ENCODE assay signal across 8 cellular contexts in the genomic region with DNA sequence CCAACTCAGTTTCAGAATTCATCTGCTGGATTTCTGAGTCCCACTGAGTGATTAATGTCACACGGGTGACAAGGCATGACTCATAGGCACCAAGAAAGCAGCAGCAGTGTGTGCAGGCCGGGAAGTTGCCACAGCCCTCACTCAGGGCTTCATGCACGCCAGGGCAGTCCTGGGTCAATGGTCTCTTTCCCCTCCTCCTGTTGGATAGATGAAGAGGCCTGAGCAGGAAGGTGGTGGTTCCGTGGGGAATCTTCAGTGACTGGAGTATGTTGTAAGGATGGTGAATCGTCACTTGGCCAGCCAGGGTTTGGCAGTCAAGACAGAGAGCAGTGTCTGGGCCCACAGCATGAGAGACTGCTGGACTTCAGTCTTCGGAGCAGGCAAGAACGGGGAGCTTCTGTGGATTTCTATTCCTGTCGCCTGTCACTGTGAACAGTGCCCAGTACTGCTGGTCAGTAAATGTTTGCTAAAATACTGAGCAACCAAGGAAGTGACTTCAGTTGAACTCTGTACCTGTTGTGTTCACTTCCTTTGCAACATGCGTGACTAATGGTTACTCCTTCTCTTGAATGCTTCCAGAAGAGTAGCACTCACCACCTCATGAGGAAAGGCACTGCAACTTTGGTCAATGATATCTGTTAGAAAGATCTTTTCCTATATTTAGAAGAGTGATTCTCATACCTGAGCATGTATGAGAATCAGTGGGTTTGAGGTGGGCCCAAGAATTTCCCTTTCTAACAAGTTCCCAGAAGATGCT.
DNase-seq lines count a peak whose midpoint lies in the region; ATAC-seq and TF ChIP-seq lines count a peak whose summit lies in the region.

No MANE protein-coding gene starts in this region.

- peak overlapping the region; percentile 35 for H3K4me3 Mint-ChIP-seq in activated T-helper 1 cell treated with anti-CD3 and anti-CD28 coated beads, Interleukin-12 subunit alpha, Interleukin-12 subunit beta, Interleukin-2, Interleukin-4 antibody, amounts not matched to agents 30 ng/mL and 10 ng/mL and 1 ng/mL, durations not matched to agents 14 hours and 24 hours and 36 hours

- no peaks in the 10 kb centered on the region for H3K9me3 Mint-ChIP-seq in activated T-helper 1 cell treated with anti-CD3 and anti-CD28 coated beads, Interleukin-12 subunit alpha, Interleukin-12 subunit beta, Interleukin-2, Interleukin-4 antibody, amounts not matched to agents 30 ng/mL and 10 ng/mL and 1 ng/mL, durations not matched to agents 14 hours and 24 hours and 36 hours

- TF ChIP-seq EP300 in stomach (IDR thresholded peaks at IDR 0.05), result peak; percentile 23

- TF ChIP-seq POLR2A in stomach (IDR thresholded peaks at IDR 0.05), result no peak

- no peak overlapping the region for H3K4me3 ChIP-seq in right cardiac atrium (ENCODE audit: low read length)
- no peak overlapping the region for H3K4me3 ChIP-seq in stomach

- ATAC-seq in GM19397 (IDR thresholded peaks at IDR 0.05; ENCODE audit: unreplicated experiment) (peak; percentile 52), right cardiac atrium (peak; percentile 42 to 52)

- H3K4me1 Mint-ChIP-seq in activated T-helper 1 cell treated with anti-CD3 and anti-CD28 coated beads, Interleukin-12 subunit alpha, Interleukin-12 subunit beta, Interleukin-2, Interleukin-4 antibody, amounts not matched to agents 30 ng/mL and 10 ng/mL and 1 ng/mL, durations not matched to agents 14 hours and 24 hours and 36 hours (ENCODE audit: low read depth), result peaks cover 80% of the 10 kb centered on the region

- peak; percentile 61 to 82 for DNase-seq in AML-193 (lab: John Stamatoyannopoulos, UW)
- DNase-seq in KBM-7, result peak; percentile 44
- DNase-seq in activated T-helper 1 cell treated with anti-CD3 and anti-CD28 coated beads, Interleukin-12 subunit alpha, Interleukin-12 subunit beta, Interleukin-2, Interleukin-4 antibody, amounts not matched to agents 30 ng/mL and 10 ng/mL and 1 ng/mL, durations not matched to agents 14 hours and 24 hours and 36 hours (ENCODE audit: low spot score), result peak; percentile 35
- DNase-seq in right cardiac atrium, result peak; percentile 59 to 74 (median 68)
- DNase-seq in stomach, result peak; percentile 54
- no peak for DNase-seq in NCI-H2029 (lab: John Stamatoyannopoulos, UW)
- no peak for DNase-seq in germinal center (ENCODE audit: low spot score)

- H3K27ac ChIP-seq in right cardiac atrium (ENCODE audit: low read length), result peak overlapping the region; percentile 40
- peak overlapping the region; percentile 50 to 80 (median 74) for H3K27ac ChIP-seq in stomach

- in situ Hi-C loops in KBM-7 (cut with MboI; ENCODE audit: low pct_unique_long_range_greater_than_20kb, low sequenced_read_pairs), result no loop called here

- peak overlapping the region; percentile 90 for H3K27ac Mint-ChIP-seq in activated T-helper 1 cell treated with anti-CD3 and anti-CD28 coated beads, Interleukin-12 subunit alpha, Interleukin-12 subunit beta, Interleukin-2, Interleukin-4 antibody, amounts not matched to agents 30 ng/mL and 10 ng/mL and 1 ng/mL, durations not matched to agents 14 hours and 24 hours and 36 hours

- 59% methylated on average over 9 of the region's 9 CpGs for WGBS in right cardiac atrium
- 55 to 63% (median 58%) methylated on average over 8 to 9 of the region's 9 CpGs for WGBS in stomach, 5 donors

- no peaks in the 10 kb centered on the region for H3K36me3 ChIP-seq in stomach

- no peaks in the 10 kb centered on the region for H3K36me3 Mint-ChIP-seq in activated T-helper 1 cell treated with anti-CD3 and anti-CD28 coated beads, Interleukin-12 subunit alpha, Interleukin-12 subunit beta, Interleukin-2, Interleukin-4 antibody, amounts not matched to agents 30 ng/mL and 10 ng/mL and 1 ng/mL, durations not matched to agents 14 hours and 24 hours and 36 hours (ENCODE audit: low read depth)

- H3K27me3 ChIP-seq in right cardiac atrium (ENCODE audit: control insufficient read depth, insufficient read depth) (no peaks in the 10 kb centered on the region), stomach (no peaks in the 10 kb centered on the region)

- intact Hi-C loops in activated T-helper 1 cell treated with anti-CD3 and anti-CD28 coated beads, Interleukin-12 subunit alpha, Interleukin-12 subunit beta, Interleukin-2, Interleukin-4 antibody, amounts not matched to agents 30 ng/mL and 10 ng/mL and 1 ng/mL, durations not matched to agents 14 hours and 24 hours and 36 hours (cut with micrococcal nuclease), result loop anchor here (1.0 to 5.0 kb wide), 4 partner anchors 62 to 226 kb away; partner anchors contain the start of genes CD93 and NXT1
- intact Hi-C loops in right cardiac atrium (cut with DNase I), result no loop called here
- intact Hi-C loops in stomach (cut with DNase I; ENCODE audit: low total_unique reads), result no loop called here

- TF ChIP-seq CTCF in stomach (IDR thresholded peaks at IDR 0.05), result no peak

- H3K4me1 ChIP-seq in right cardiac atrium (ENCODE audit: control insufficient read depth, insufficient read depth, low read length), result peaks cover 17% of the 10 kb centered on the region
- peaks cover 5 to 38% (median 11%) of the 10 kb centered on the region in 4 donors for H3K4me1 ChIP-seq in stomach

- H3K9me3 ChIP-seq in right cardiac atrium (ENCODE audit: control insufficient read depth, low read length) (no peaks in the 10 kb centered on the region), stomach (no peaks in the 10 kb centered on the region)

- peaks cover 12% of the 10 kb centered on the region for H3K27me3 Mint-ChIP-seq in activated T-helper 1 cell treated with anti-CD3 and anti-CD28 coated beads, Interleukin-12 subunit alpha, Interleukin-12 subunit beta, Interleukin-2, Interleukin-4 antibody, amounts not matched to agents 30 ng/mL and 10 ng/mL and 1 ng/mL, durations not matched to agents 14 hours and 24 hours and 36 hours (ENCODE audit: insufficient read depth)

Comparison
In these comparisons a context has a peak if more than half of its experiments do, and no peak if none do; other contexts are left out.
1. DNase-seq: peak in AML-193 (2 of 2), KBM-7 (single experiment), activated T-helper 1 cell treated with anti-CD3 and anti-CD28 coated beads, Interleukin-12 subunit alpha, Interleukin-12 subunit beta, Interleukin-2, Interleukin-4 antibody, amounts not matched to agents 30 ng/mL and 10 ng/mL and 1 ng/mL, durations not matched to agents 14 hours and 24 hours and 36 hours (single experiment), right cardiac atrium (3 of 3) and stomach (single experiment); none in NCI-H2029 (single experiment) and germinal center (single experiment).